8 cellular contexts compared by ENCODE assay signal in the genomic region with DNA sequence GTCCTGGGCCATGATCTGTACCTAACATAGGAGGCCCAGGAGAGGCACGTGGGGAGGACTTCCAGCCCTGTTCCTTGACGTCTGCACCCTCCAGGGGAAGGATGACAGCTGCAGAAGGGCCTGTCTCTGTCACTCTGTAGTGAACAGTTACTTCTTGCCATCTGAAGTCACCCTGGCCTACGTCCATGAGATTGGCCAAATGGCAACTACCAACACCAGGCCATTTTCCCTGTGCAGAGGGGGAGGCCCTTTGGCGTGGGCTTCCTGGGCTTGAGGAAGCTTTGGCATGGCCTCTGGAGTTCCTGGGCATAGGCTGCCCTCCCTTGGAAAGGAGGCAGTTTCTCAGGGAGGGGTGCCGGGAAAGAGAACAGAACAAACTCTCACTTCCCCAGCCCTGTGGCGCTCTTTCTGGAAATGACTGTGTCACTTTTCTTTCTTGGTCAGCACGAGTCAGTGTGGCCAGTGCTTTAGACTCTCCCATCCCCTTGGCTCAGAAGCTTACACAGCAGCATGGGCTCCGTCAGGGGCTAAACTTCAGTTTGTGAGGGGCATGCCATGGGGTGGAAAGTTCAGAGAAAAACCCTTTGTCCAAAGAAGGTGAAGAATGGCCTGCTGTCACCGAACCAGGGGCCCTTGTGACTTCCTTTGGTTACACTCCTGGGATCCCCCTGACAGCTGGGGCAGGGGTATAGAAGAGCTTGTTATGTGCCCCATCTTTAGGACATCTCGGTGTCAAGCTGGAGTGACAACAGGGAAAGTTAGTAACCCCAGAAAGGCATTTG. TPM values are rescaled to one million over a fixed set of nuclear protein-coding genes. Genes with fewer than 3 reads are reported as not detected.
DNase-seq lines count a peak whose midpoint lies in the region; ATAC-seq and TF ChIP-seq lines count a peak whose summit lies in the region.

No MANE protein-coding gene starts in this region.

- no peaks in the 10 kb centered on the region for H3K36me3 ChIP-seq in ascending aorta

- peaks cover 0 to 27% of the 10 kb centered on the region in 2 donors for H3K4me1 ChIP-seq in ascending aorta

- no peaks in the 10 kb centered on the region for H3K9me3 ChIP-seq in ascending aorta

- ATAC-seq in GM19025 (IDR thresholded peaks at IDR 0.05; ENCODE audit: low read depth, unreplicated experiment) (peak; percentile 63), HG02870 (IDR thresholded peaks at IDR 0.05; ENCODE audit: unreplicated experiment) (peak; percentile 68)

- no peak overlapping the region for H3K4me3 ChIP-seq in ascending aorta
- no peak overlapping the region for H3K4me3 ChIP-seq in skin epidermis

- peak in 1 of 2 donors; percentile 74 for DNase-seq in ascending aorta (ENCODE audit: low spot score in 2 of 2)
- no peak for DNase-seq in activated CD4-positive, alpha-beta T cell treated with anti-CD3 and anti-CD28 coated beads for 4 hours
- no peak for DNase-seq in NCI-H1105 (lab: John Stamatoyannopoulos, UW)
- DNase-seq in D341Med (ENCODE audit: low spot score) = no peak
- no peak for DNase-seq in HPDE6-E6E7 (ENCODE audit: extremely low spot score)

- H3K27ac ChIP-seq in ascending aorta (peak overlapping the region; percentile 40 to 52), skin epidermis (peak overlapping the region in 16 of 21 experiments; percentile 9 to 78 (median 40))

- intact Hi-C loops in ascending aorta (cut with DNase I) = no loop called here

- H3K27me3 ChIP-seq in ascending aorta = no peaks in the 10 kb centered on the region

- TF ChIP-seq CTCF in ascending aorta (IDR thresholded peaks at IDR 0.05) = no peak

RNA-seq across cellular contexts. Expression of gene CARM1, which starts 5.3 kb away (rescaled TPM):
- total RNA-seq in ascending aorta = 22.9 TPM

RNA-seq across cellular contexts. Expression of gene C19orf38, which starts 28.4 kb away (rescaled TPM):
- not detected for total RNA-seq in ascending aorta

RNA-seq across cellular contexts. Expression of gene TMED1, which starts 40.6 kb away (rescaled TPM):
- total RNA-seq in ascending aorta = 25.0 TPM

RNA-seq across cellular contexts. Expression of gene YIPF2, which starts 51.8 kb away (rescaled TPM):
- 139 TPM for total RNA-seq in ascending aorta

RNA-seq across cellular contexts. Expression of gene TIMM29, which starts 52.0 kb away (rescaled TPM):
- total RNA-seq in ascending aorta = 66.9 TPM
